In the genomic region with DNA sequence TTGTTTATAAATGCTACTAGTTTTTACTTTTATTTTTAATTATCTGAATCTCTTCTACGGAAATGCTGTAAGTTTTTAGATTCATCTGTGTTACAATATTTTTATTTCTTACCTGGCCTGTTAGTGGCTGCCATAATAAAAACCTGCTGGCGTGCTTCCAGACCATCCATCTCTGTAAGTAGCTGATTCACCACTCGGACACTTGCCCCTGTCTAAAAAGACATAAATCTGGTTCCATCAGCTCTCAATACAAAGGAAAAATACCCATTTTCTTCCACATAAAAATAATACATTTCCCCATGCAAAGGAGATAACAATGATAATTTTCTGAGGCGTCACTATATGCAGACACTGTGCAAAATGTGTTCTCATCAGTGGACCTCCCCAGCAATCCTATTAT, we compare ENCODE assay signal across 1 cellular context.
TF ChIP-seq lines count a peak whose summit lies in the region.

No MANE protein-coding gene starts in this region.

TF ChIP-seq in HEK293T, 16 proteins besides CTCF, POLR2A, EP300 and RAD21 (continued from another document):
- TF ChIP-seq FOXA1 (IDR thresholded peaks at IDR 0.05) (no peak), SUZ12 (IDR thresholded peaks at IDR 0.05) (no peak)
